In genomic region chr18:78679061-78679460, GRCh38 we compare ENCODE assay signal across 15 cellular contexts.
A peak's percentile ranks its signal among the peaks of the same experiment; 100 is the strongest.
DNase-seq lines count a peak whose midpoint lies in the region; ATAC-seq and TF ChIP-seq lines count a peak whose summit lies in the region.
"Had no signal": no experiment of that assay in that cellular context is flagged by ENCODE, and none has a peak within 500 bp of the region (broad histone marks: within the 10 kb centered on the region; RNA-seq: fewer than 3 reads in every experiment).

No MANE protein-coding gene starts in this region.

- intact Hi-C loops in upper lobe of right lung (cut with DNase I), result no loop called here
- intact Hi-C loops in Caco-2 (cut with micrococcal nuclease; ENCODE audit: unreplicated experiment), result no loop called here
- intact Hi-C loops in activated CD4-positive, alpha-beta T cell treated with anti-CD3 and anti-CD28 coated beads, Interleukin-2, amount 10 ng/mL, durations not matched to agents 24 days and 14 days (cut with micrococcal nuclease), result no loop called here

- DNase-seq in SK-N-DZ (ENCODE audit: low spot score) (peak; percentile 21), left kidney (ENCODE audit: low read depth, low spot score) (peak; percentile 69), retina (peak; percentile 34), upper lobe of right lung (peak; percentile 34), MM.1S (no peak), Caco-2 (no peak)
- no peak for DNase-seq in activated CD4-positive, alpha-beta T cell treated with anti-CD3 and anti-CD28 coated beads, Interleukin-2, amount 10 ng/mL, durations not matched to agents 24 days and 14 days
- DNase-seq: ACHN; Calu3; CD4-positive, alpha-beta T cell; DMS79 treated with DMSO at 0.1 percent for 48 hours; EL; H9 had no signal

- no peaks in the 10 kb centered on the region for H3K9me3 ChIP-seq in upper lobe of right lung
- H3K9me3 ChIP-seq in MM.1S (replicated peaks; ENCODE audit: insufficient read depth, low read length), result no peaks in the 10 kb centered on the region
- no peaks in the 10 kb centered on the region for H3K9me3 ChIP-seq in Caco-2

- no peak overlapping the region for H2AFZ ChIP-seq in MM.1S (ENCODE audit: low read length)

- no peaks in the 10 kb centered on the region for H3K36me3 Mint-ChIP-seq in Caco-2 (ENCODE audit: insufficient read depth, unreplicated experiment)
- H3K36me3 Mint-ChIP-seq in activated CD4-positive, alpha-beta T cell treated with anti-CD3 and anti-CD28 coated beads, Interleukin-2, amount 10 ng/mL, durations not matched to agents 24 days and 14 days (ENCODE audit: low read depth), result no peaks in the 10 kb centered on the region

- H3K9me2 ChIP-seq in MM.1S (replicated peaks; ENCODE audit: insufficient read depth, low read length), result no peaks in the 10 kb centered on the region

- no peak overlapping the region for H3K4me2 ChIP-seq in MM.1S (ENCODE audit: low read depth, low read length)

- H3K27ac ChIP-seq in upper lobe of right lung, result no peak overlapping the region
- H3K27ac ChIP-seq in MM.1S (ENCODE audit: low read length), result no peak overlapping the region
- H3K27ac ChIP-seq: C4-2B had no signal

- POLR2A ChIA-PET in Caco-2 (lab: Charles Lee), result no interaction called here

- no peaks in the 10 kb centered on the region for H3K27me3 Mint-ChIP-seq in Caco-2 (ENCODE audit: insufficient read depth, unreplicated experiment)
- H3K27me3 Mint-ChIP-seq in activated CD4-positive, alpha-beta T cell treated with anti-CD3 and anti-CD28 coated beads, Interleukin-2, amount 10 ng/mL, durations not matched to agents 24 days and 14 days, result no peaks in the 10 kb centered on the region
- H3K27me3 Mint-ChIP-seq: CD4-positive, alpha-beta T cell had no signal

- ATAC-seq in upper lobe of right lung, result no peak
- ATAC-seq: GM12878 had no signal

- H3F3A ChIP-seq in MM.1S (ENCODE audit: insufficient read depth, low read length), result no peaks in the 10 kb centered on the region

- no TSS peak for BruUV-seq in Caco-2 (replicated peaks; lab: Mats Ljungman, UMichigan)

- no peaks in the 10 kb centered on the region for H3K27me3 ChIP-seq in upper lobe of right lung
- H3K27me3 ChIP-seq in MM.1S (replicated peaks; ENCODE audit: insufficient read depth, low read length), result no peaks in the 10 kb centered on the region
- no peaks in the 10 kb centered on the region for H3K27me3 ChIP-seq in Caco-2 (replicated peaks; ENCODE audit: control insufficient read depth, insufficient read depth, low read length)

- no peak for TF ChIP-seq CTCF in upper lobe of right lung (IDR thresholded peaks at IDR 0.05)
- no peak for TF ChIP-seq CTCF in MM.1S (IDR thresholded peaks at IDR 0.05; ENCODE audit: low read length)
- no peak for TF ChIP-seq CTCF in Caco-2 (IDR thresholded peaks at IDR 0.05; ENCODE audit: insufficient read depth in 1 of 2, low read depth in 1 of 2, low read length in 1 of 2, severe bottlenecking in 1 of 2, unreplicated experiment in 1 of 2)

- no peak overlapping the region for H3K4me3 Mint-ChIP-seq in Caco-2 (ENCODE audit: unreplicated experiment)
- no peak overlapping the region for H3K4me3 Mint-ChIP-seq in activated CD4-positive, alpha-beta T cell treated with anti-CD3 and anti-CD28 coated beads, Interleukin-2, amount 10 ng/mL, durations not matched to agents 24 days and 14 days
- H3K4me3 Mint-ChIP-seq: CD4-positive, alpha-beta T cell; H9 had no signal

- H3K9me3 Mint-ChIP-seq in Caco-2 (ENCODE audit: unreplicated experiment), result no peaks in the 10 kb centered on the region
- no peaks in the 10 kb centered on the region for H3K9me3 Mint-ChIP-seq in activated CD4-positive, alpha-beta T cell treated with anti-CD3 and anti-CD28 coated beads, Interleukin-2, amount 10 ng/mL, durations not matched to agents 24 days and 14 days
- H3K9me3 Mint-ChIP-seq: CD4-positive, alpha-beta T cell; H9 had no signal

- H3K79me2 ChIP-seq in MM.1S (ENCODE audit: low read length), result no peaks in the 10 kb centered on the region

- no peaks in the 10 kb centered on the region for H3K4me1 ChIP-seq in upper lobe of right lung
- H3K4me1 ChIP-seq in MM.1S (ENCODE audit: low read length), result no peaks in the 10 kb centered on the region
- no peaks in the 10 kb centered on the region for H3K4me1 ChIP-seq in Caco-2

- no peak overlapping the region for H3K27ac Mint-ChIP-seq in Caco-2 (ENCODE audit: unreplicated experiment)
- no peak overlapping the region for H3K27ac Mint-ChIP-seq in activated CD4-positive, alpha-beta T cell treated with anti-CD3 and anti-CD28 coated beads, Interleukin-2, amount 10 ng/mL, durations not matched to agents 24 days and 14 days
- H3K27ac Mint-ChIP-seq: CD4-positive, alpha-beta T cell; H9 had no signal

- no peaks in the 10 kb centered on the region for H3K4me1 Mint-ChIP-seq in Caco-2 (ENCODE audit: low read depth, unreplicated experiment)
- H3K4me1 Mint-ChIP-seq in activated CD4-positive, alpha-beta T cell treated with anti-CD3 and anti-CD28 coated beads, Interleukin-2, amount 10 ng/mL, durations not matched to agents 24 days and 14 days, result no peaks in the 10 kb centered on the region

- no peaks in the 10 kb centered on the region for H4K20me1 ChIP-seq in MM.1S (ENCODE audit: insufficient read depth, low read length)

- H3K9ac ChIP-seq in MM.1S (ENCODE audit: low read length), result no peak overlapping the region

- H3K36me3 ChIP-seq in upper lobe of right lung (no peaks in the 10 kb centered on the region), MM.1S (replicated peaks; ENCODE audit: insufficient read depth, low read length) (no peaks in the 10 kb centered on the region), Caco-2 (ENCODE audit: control insufficient read depth, insufficient read depth, low read length) (no peaks in the 10 kb centered on the region)

- CTCF ChIA-PET in Caco-2 (lab: Charles Lee), result no interaction called here

- H3K4me3 ChIP-seq in upper lobe of right lung, result no peak overlapping the region
- H3K4me3 ChIP-seq in MM.1S (ENCODE audit: low read length), result no peak overlapping the region
- no peak overlapping the region for H3K4me3 ChIP-seq in Caco-2 (ENCODE audit: low read depth, low read length)
- H3K4me3 ChIP-seq: GM12878 had no signal

Comparison
In these comparisons a context has a peak if more than half of its experiments do, and no peak if none do; other contexts are left out.
1. DNase-seq: peak in SK-N-DZ (single experiment), left kidney (single experiment), retina (single experiment) and upper lobe of right lung (single experiment); none in MM.1S (single experiment), Caco-2 (0 of 2) and activated CD4-positive, alpha-beta T cell treated with anti-CD3 and anti-CD28 coated beads, Interleukin-2, amount 10 ng/mL, durations not matched to agents 24 days and 14 days (single experiment).